ENCODE assay signal across 2 cellular contexts in the genomic region with DNA sequence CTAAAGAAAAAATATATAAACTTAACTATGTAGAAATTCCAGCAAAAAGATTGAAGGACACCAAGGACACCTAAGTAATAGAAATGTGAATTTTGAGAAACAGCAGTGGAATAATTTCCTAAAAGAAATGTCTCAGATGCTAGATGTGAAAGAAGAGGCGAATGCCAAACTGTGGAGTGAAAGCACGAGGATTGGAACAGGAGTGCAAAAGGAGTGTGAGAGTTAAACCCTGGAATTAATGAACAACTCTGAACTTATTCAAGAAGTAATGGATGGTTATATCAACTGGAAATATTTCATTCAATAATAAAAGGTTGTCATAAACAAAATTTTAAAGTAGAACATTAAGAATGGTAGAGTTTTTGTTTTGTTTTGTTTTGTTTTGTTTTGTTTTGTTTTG.
TF ChIP-seq lines count a peak whose summit lies in the region.

No MANE protein-coding gene starts in this region.

TF ChIP-seq in HepG2, 621 proteins besides CTCF, POLR2A, EP300 and RAD21 (continued from another document):
- TF ChIP-seq, protein P1, sequence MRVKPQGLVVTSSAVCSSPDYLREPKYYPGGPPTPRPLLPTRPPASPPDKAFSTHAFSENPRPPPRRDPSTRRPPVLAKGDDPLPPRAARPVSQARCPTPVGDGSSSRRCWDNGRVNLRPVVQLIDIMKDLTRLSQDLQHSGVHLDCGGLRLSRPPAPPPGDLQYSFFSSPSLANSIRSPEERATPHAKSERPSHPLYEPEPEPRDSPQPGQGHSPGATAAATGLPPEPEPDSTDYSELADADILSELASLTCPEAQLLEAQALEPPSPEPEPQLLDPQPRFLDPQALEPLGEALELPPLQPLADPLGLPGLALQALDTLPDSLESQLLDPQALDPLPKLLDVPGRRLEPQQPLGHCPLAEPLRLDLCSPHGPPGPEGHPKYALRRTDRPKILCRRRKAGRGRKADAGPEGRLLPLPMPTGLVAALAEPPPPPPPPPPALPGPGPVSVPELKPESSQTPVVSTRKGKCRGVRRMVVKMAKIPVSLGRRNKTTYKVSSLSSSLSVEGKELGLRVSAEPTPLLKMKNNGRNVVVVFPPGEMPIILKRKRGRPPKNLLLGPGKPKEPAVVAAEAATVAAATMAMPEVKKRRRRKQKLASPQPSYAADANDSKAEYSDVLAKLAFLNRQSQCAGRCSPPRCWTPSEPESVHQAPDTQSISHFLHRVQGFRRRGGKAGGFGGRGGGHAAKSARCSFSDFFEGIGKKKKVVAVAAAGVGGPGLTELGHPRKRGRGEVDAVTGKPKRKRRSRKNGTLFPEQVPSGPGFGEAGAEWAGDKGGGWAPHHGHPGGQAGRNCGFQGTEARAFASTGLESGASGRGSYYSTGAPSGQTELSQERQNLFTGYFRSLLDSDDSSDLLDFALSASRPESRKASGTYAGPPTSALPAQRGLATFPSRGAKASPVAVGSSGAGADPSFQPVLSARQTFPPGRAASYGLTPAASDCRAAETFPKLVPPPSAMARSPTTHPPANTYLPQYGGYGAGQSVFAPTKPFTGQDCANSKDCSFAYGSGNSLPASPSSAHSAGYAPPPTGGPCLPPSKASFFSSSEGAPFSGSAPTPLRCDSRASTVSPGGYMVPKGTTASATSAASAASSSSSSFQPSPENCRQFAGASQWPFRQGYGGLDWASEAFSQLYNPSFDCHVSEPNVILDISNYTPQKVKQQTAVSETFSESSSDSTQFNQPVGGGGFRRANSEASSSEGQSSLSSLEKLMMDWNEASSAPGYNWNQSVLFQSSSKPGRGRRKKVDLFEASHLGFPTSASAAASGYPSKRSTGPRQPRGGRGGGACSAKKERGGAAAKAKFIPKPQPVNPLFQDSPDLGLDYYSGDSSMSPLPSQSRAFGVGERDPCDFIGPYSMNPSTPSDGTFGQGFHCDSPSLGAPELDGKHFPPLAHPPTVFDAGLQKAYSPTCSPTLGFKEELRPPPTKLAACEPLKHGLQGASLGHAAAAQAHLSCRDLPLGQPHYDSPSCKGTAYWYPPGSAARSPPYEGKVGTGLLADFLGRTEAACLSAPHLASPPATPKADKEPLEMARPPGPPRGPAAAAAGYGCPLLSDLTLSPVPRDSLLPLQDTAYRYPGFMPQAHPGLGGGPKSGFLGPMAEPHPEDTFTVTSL (CRISPR knock-in tag; IDR thresholded peaks at IDR 0.05; ENCODE audit: borderline replicate concordance) = no peak
- TF ChIP-seq, protein P2, sequence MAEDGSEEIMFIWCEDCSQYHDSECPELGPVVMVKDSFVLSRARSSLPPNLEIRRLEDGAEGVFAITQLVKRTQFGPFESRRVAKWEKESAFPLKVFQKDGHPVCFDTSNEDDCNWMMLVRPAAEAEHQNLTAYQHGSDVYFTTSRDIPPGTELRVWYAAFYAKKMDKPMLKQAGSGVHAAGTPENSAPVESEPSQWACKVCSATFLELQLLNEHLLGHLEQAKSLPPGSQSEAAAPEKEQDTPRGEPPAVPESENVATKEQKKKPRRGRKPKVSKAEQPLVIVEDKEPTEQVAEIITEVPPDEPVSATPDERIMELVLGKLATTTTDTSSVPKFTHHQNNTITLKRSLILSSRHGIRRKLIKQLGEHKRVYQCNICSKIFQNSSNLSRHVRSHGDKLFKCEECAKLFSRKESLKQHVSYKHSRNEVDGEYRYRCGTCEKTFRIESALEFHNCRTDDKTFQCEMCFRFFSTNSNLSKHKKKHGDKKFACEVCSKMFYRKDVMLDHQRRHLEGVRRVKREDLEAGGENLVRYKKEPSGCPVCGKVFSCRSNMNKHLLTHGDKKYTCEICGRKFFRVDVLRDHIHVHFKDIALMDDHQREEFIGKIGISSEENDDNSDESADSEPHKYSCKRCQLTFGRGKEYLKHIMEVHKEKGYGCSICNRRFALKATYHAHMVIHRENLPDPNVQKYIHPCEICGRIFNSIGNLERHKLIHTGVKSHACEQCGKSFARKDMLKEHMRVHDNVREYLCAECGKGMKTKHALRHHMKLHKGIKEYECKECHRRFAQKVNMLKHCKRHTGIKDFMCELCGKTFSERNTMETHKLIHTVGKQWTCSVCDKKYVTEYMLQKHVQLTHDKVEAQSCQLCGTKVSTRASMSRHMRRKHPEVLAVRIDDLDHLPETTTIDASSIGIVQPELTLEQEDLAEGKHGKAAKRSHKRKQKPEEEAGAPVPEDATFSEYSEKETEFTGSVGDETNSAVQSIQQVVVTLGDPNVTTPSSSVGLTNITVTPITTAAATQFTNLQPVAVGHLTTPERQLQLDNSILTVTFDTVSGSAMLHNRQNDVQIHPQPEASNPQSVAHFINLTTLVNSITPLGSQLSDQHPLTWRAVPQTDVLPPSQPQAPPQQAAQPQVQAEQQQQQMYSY (CRISPR knock-in tag; IDR thresholded peaks at IDR 0.05) = 0 out of 2 replicates have a peak, but pooled peaks have one; percentile 18
- no peak for TF ChIP-seq NFIC (IDR thresholded peaks at IDR 0.05; ENCODE audit: low read length)
- no peak for TF ChIP-seq ZNF329 (CRISPR knock-in tag; IDR thresholded peaks at IDR 0.05; ENCODE audit: low read depth)

TF ChIP-seq in WTC11, 78 proteins besides CTCF, POLR2A, EP300 and RAD21 (continued from another document):
- TF ChIP-seq, protein P3, sequence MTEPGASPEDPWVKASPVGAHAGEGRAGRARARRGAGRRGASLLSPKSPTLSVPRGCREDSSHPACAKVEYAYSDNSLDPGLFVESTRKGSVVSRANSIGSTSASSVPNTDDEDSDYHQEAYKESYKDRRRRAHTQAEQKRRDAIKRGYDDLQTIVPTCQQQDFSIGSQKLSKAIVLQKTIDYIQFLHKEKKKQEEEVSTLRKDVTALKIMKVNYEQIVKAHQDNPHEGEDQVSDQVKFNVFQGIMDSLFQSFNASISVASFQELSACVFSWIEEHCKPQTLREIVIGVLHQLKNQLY (CRISPR knock-in tag; IDR thresholded peaks at IDR 0.05) = no peak
